13 cellular contexts compared by ENCODE assay signal in genomic region chr15:70284438-70285214, GRCh38.
DNase-seq lines count a peak whose midpoint lies in the region; ATAC-seq and TF ChIP-seq lines count a peak whose summit lies in the region.
"Had no signal": no experiment of that assay in that cellular context is flagged by ENCODE, and none has a peak within 500 bp of the region (broad histone marks: within the 10 kb centered on the region; RNA-seq: fewer than 3 reads in every experiment).

No MANE protein-coding gene starts in this region.

- no peak for TF ChIP-seq CTCF in coronary artery (IDR thresholded peaks at IDR 0.05)

- DNase-seq in NCI-H510A (lab: John Stamatoyannopoulos, UW), result peak; percentile 14
- no peak for DNase-seq in NCI-H510A treated with DMSO at 0.1 percent for 48 hours (lab: John Stamatoyannopoulos, UW)
- DNase-seq in NCI-H2196 (lab: John Stamatoyannopoulos, UW; ENCODE audit: unreplicated experiment), result peak; percentile 72
- DNase-seq in coronary artery (ENCODE audit: low spot score), result peak; percentile 64
- DNase-seq in myocyte (ENCODE audit: low read depth), result peak; percentile 34
- no peak for DNase-seq in stimulated activated CD4-positive, alpha-beta T cell treated with anti-CD3 and anti-CD28 coated beads, Interleukin-2, amount 100 ng/mL, for 24 hours
- DNase-seq in NCI-H1417 (lab: John Stamatoyannopoulos, UW), result no peak
- DNase-seq: activated effector memory CD4-positive, alpha-beta T cell treated with Interleukin-2 at 50 U/mL for 16 hours; HFFc6; NCI-H2227 treated with DMSO at 0.1 percent for 48 hours; SJCRH30; small intestine had no signal

- ATAC-seq in GM21576 (IDR thresholded peaks at IDR 0.05; ENCODE audit: unreplicated experiment), result no peak

- H3K27ac ChIP-seq in coronary artery, result no peak overlapping the region
- H3K27ac ChIP-seq: SJCRH30 had no signal

- no peak overlapping the region for H3K4me3 ChIP-seq in coronary artery
- H3K4me3 ChIP-seq: SJCRH30 had no signal

Comparison
In these comparisons a context has a peak if more than half of its experiments do, and no peak if none do; other contexts are left out.
1. DNase-seq: peak in NCI-H510A (single experiment), NCI-H2196 (single experiment), coronary artery (single experiment) and myocyte (single experiment); none in NCI-H510A treated with DMSO at 0.1 percent for 48 hours (single experiment), stimulated activated CD4-positive, alpha-beta T cell treated with anti-CD3 and anti-CD28 coated beads, Interleukin-2, amount 100 ng/mL, for 24 hours (0 of 2) and NCI-H1417 (0 of 3).